16 cellular contexts compared by ENCODE assay signal in genomic region chr22:49587987-49588386, GRCh38.
DNase-seq lines count a peak whose midpoint lies in the region; ATAC-seq and TF ChIP-seq lines count a peak whose summit lies in the region.
"Had no signal": no experiment of that assay in that cellular context is flagged by ENCODE, and none has a peak within 500 bp of the region (broad histone marks: within the 10 kb centered on the region; RNA-seq: fewer than 3 reads in every experiment).

No MANE protein-coding gene starts in this region.

- no peak overlapping the region for H3K4me3 Mint-ChIP-seq in activated naive CD4-positive, alpha-beta T cell treated with anti-CD3 and anti-CD28 coated beads, Interleukin-2, amount 10 ng/mL, durations not matched to agents 7 days and 5 days
- H3K4me3 Mint-ChIP-seq in activated B cell treated with CpG ODN at 0.5 μM for 24 hours = no peak overlapping the region
- H3K4me3 Mint-ChIP-seq: CD8-positive, alpha-beta memory T cell had no signal

- TF ChIP-seq CTCF in activated B cell treated with CpG ODN at 0.5 μM for 24 hours (IDR thresholded peaks at IDR 0.05) (no peak), spleen (IDR thresholded peaks at IDR 0.05 in 8 of 11, conservative IDR thresholded peaks at IDR 0.05 in 3 of 11) (no peak), coronary artery (IDR thresholded peaks at IDR 0.05) (no peak)

- DNase-seq in activated naive CD4-positive, alpha-beta T cell treated with anti-CD3 and anti-CD28 coated beads, Interleukin-2, amount 10 ng/mL, durations not matched to agents 7 days and 5 days = peak; percentile 11
- DNase-seq in activated naive CD4-positive, alpha-beta T cell (lab: John Stamatoyannopoulos, UW) = no peak
- peak; percentile 7 for DNase-seq in activated B cell treated with CpG ODN at 0.5 μM for 24 hours
- peak; percentile 49 for DNase-seq in mesenteric fat pad (ENCODE audit: low spot score)
- DNase-seq in spleen = peak; percentile 42
- no peak for DNase-seq in coronary artery (ENCODE audit: low spot score)
- DNase-seq in NCI-H2196 treated with DMSO at 0.1 percent for 48 hours (lab: John Stamatoyannopoulos, UW; ENCODE audit: unreplicated experiment) = no peak
- DNase-seq in NCI-H345 (lab: John Stamatoyannopoulos, UW) = no peak
- DNase-seq: 8988T; AML-193; CD8-positive, alpha-beta memory T cell; DND-41; GDM1 had no signal

- H3K4me1 ChIP-seq in spleen = peaks cover 0 to 4% (median 0%) of the 10 kb centered on the region in 6 donors
- H3K4me1 ChIP-seq: Caco-2, HAP-1 had no signal

- H3K36me3 ChIP-seq in spleen = peaks cover 0 to 50% (median 9%) of the 10 kb centered on the region in 6 donors

- H3K9me3 Mint-ChIP-seq in activated naive CD4-positive, alpha-beta T cell treated with anti-CD3 and anti-CD28 coated beads, Interleukin-2, amount 10 ng/mL, durations not matched to agents 7 days and 5 days = no peaks in the 10 kb centered on the region
- no peaks in the 10 kb centered on the region for H3K9me3 Mint-ChIP-seq in activated B cell treated with CpG ODN at 0.5 μM for 24 hours
- H3K9me3 Mint-ChIP-seq: CD8-positive, alpha-beta memory T cell had no signal

- TF ChIP-seq POLR2A in spleen (IDR thresholded peaks at IDR 0.05) = no peak

- H3K27me3 ChIP-seq in spleen (replicated peaks in 1 of 7) = no peaks in the 10 kb centered on the region
- H3K27me3 ChIP-seq: BLaER1 had no signal

- 81 to 89% (median 85%) methylated on average over 12 to 13 of the region's 13 CpGs for WGBS in spleen, 5 donors

- no peak overlapping the region for H3K27ac Mint-ChIP-seq in activated naive CD4-positive, alpha-beta T cell treated with anti-CD3 and anti-CD28 coated beads, Interleukin-2, amount 10 ng/mL, durations not matched to agents 7 days and 5 days
- no peak overlapping the region for H3K27ac Mint-ChIP-seq in activated B cell treated with CpG ODN at 0.5 μM for 24 hours
- H3K27ac Mint-ChIP-seq: CD8-positive, alpha-beta memory T cell had no signal

- intact Hi-C loops in activated B cell treated with CpG ODN at 0.5 μM for 24 hours (cut with micrococcal nuclease) (no loop called here), spleen (cut with DNase I; ENCODE audit: low total_unique reads) (no loop called here)

- H3K27ac ChIP-seq in spleen (no peak overlapping the region), coronary artery (no peak overlapping the region)
- H3K27ac ChIP-seq: BLaER1 had no signal

- H3K27me3 Mint-ChIP-seq in activated naive CD4-positive, alpha-beta T cell treated with anti-CD3 and anti-CD28 coated beads, Interleukin-2, amount 10 ng/mL, durations not matched to agents 7 days and 5 days = no peaks in the 10 kb centered on the region
- no peaks in the 10 kb centered on the region for H3K27me3 Mint-ChIP-seq in activated B cell treated with CpG ODN at 0.5 μM for 24 hours
- H3K27me3 Mint-ChIP-seq: CD8-positive, alpha-beta memory T cell had no signal

- no peak for ATAC-seq in activated B cell treated with CpG ODN at 0.5 μM for 24 hours (ENCODE audit: low read depth)

- CTCF ChIA-PET in activated naive CD4-positive, alpha-beta T cell treated with anti-CD3 and anti-CD28 coated beads, Interleukin-2, amount 10 ng/mL, durations not matched to agents 7 days and 5 days (lab: Charles Lee) = no interaction called here
- CTCF ChIA-PET in activated B cell treated with CpG ODN at 0.5 μM for 24 hours (lab: Charles Lee) = no interaction called here

- H3K9me3 ChIP-seq in spleen = no peaks in the 10 kb centered on the region
- H3K9me3 ChIP-seq: BLaER1, Caco-2, HAP-1 had no signal

- POLR2A ChIA-PET in activated B cell treated with CpG ODN at 0.5 μM for 24 hours (lab: Charles Lee) = no interaction called here

- no peaks in the 10 kb centered on the region for H3K36me3 Mint-ChIP-seq in activated naive CD4-positive, alpha-beta T cell treated with anti-CD3 and anti-CD28 coated beads, Interleukin-2, amount 10 ng/mL, durations not matched to agents 7 days and 5 days
- peaks cover 5% of the 10 kb centered on the region for H3K36me3 Mint-ChIP-seq in activated B cell treated with CpG ODN at 0.5 μM for 24 hours (ENCODE audit: low read depth)

- H3K4me1 Mint-ChIP-seq in activated naive CD4-positive, alpha-beta T cell treated with anti-CD3 and anti-CD28 coated beads, Interleukin-2, amount 10 ng/mL, durations not matched to agents 7 days and 5 days = no peaks in the 10 kb centered on the region
- peaks cover 5% of the 10 kb centered on the region for H3K4me1 Mint-ChIP-seq in activated B cell treated with CpG ODN at 0.5 μM for 24 hours
- H3K4me1 Mint-ChIP-seq: CD8-positive, alpha-beta memory T cell had no signal

- H3K4me3 ChIP-seq in spleen = no peak overlapping the region
- no peak overlapping the region for H3K4me3 ChIP-seq in coronary artery
- H3K4me3 ChIP-seq: BLaER1, HAP-1 had no signal

Comparison
In these comparisons a context has a peak if more than half of its experiments do, and no peak if none do; other contexts are left out.
1. DNase-seq: peak in activated naive CD4-positive, alpha-beta T cell treated with anti-CD3 and anti-CD28 coated beads, Interleukin-2, amount 10 ng/mL, durations not matched to agents 7 days and 5 days (single experiment), activated B cell treated with CpG ODN at 0.5 μM for 24 hours (single experiment), mesenteric fat pad (single experiment) and spleen (single experiment); none in activated naive CD4-positive, alpha-beta T cell (0 of 4), coronary artery (single experiment), NCI-H2196 treated with DMSO at 0.1 percent for 48 hours (single experiment) and NCI-H345 (single experiment).